Comparison of ENCODE assay signal across 11 cellular contexts in genomic region chr5:74630387-74631087, GRCh38. TPM values are rescaled to one million over a fixed set of nuclear protein-coding genes. Genes with fewer than 3 reads are reported as not detected.
DNase-seq lines count a peak whose midpoint lies in the region; ATAC-seq and TF ChIP-seq lines count a peak whose summit lies in the region.
"Had no signal": no experiment of that assay in that cellular context is flagged by ENCODE, and none has a peak within 500 bp of the region (broad histone marks: within the 10 kb centered on the region; RNA-seq: fewer than 3 reads in every experiment).

No MANE protein-coding gene starts in this region.

- TF ChIP-seq POLR2A in HCT116 (IDR thresholded peaks at IDR 0.05; ENCODE audit: borderline replicate concordance, extremely low read depth, insufficient read depth, insufficient read length), result no peak

- no peaks in the 10 kb centered on the region for H4K20me1 ChIP-seq in HCT116 (ENCODE audit: insufficient read depth)

- no peak; the same call in 1 of the 2 replicates for TF ChIP-seq RAD21 in HCT116 (IDR thresholded peaks at IDR 0.05; ENCODE audit: low read depth)

- 88 to 91% methylated on average over 4 to 6 of the region's 7 CpGs for WGBS in mesodermal cell (ENCODE audit: insufficient coverage in 2 of 2), 2 experiments

- H3K27me3 ChIP-seq in HCT116 (ENCODE audit: insufficient read depth, low read length), result no peaks in the 10 kb centered on the region
- no peaks in the 10 kb centered on the region for H3K27me3 ChIP-seq in brain microvascular endothelial cell (replicated peaks)

- H3K27ac ChIP-seq in HCT116 (ENCODE audit: low read depth, low read length) (peak overlapping the region; percentile 86), brain microvascular endothelial cell (peak overlapping the region; percentile 95), mesodermal cell (ENCODE audit: low read depth, low read length, severe bottlenecking) (peak overlapping the region; percentile 6)

- no peak overlapping the region for H2AFZ ChIP-seq in HCT116 (ENCODE audit: low read depth, low read length, poor library complexity, severe bottlenecking)

- peak; percentile 75 for DNase-seq in AG10803 (ENCODE audit: low read depth)
- DNase-seq in HCT116 (ENCODE audit: low read depth, low spot score), result no peak
- peak; percentile 92 for DNase-seq in brain microvascular endothelial cell
- DNase-seq in KG1 (lab: John Stamatoyannopoulos, UW), result no peak
- DNase-seq in NOMO-1 treated with dmso at 0.1 percent for 144 hours (lab: John Stamatoyannopoulos, UW; ENCODE audit: unreplicated experiment), result no peak
- DNase-seq: hypothalamus; NCI-H526 treated with DMSO at 0.1 percent for 48 hours; stimulated activated CD4-positive, alpha-beta T cell treated with anti-CD3 and anti-CD28 coated beads, Interleukin-2, amount 100 ng/mL, for 24 hours had no signal

- peak overlapping the region; percentile 63 for H3K4me2 ChIP-seq in HCT116 (ENCODE audit: low read length)

- H3K9me3 ChIP-seq in HCT116 (ENCODE audit: control insufficient read depth in 1 of 2, insufficient read depth in 1 of 2, low read depth in 1 of 2, low read length in 2 of 2) (no peaks in the 10 kb centered on the region), mesodermal cell (ENCODE audit: control insufficient read depth, low read length) (no peaks in the 10 kb centered on the region)

- no TSS peak for BruUV-seq in HCT116 (replicated peaks; lab: Mats Ljungman, UMichigan)

- H3K9ac ChIP-seq in HCT116 (ENCODE audit: low read length), result no peak overlapping the region

- ATAC-seq in HCT116 (no peak), HG02973 (IDR thresholded peaks at IDR 0.05; ENCODE audit: unreplicated experiment) (no peak), HG03432 (IDR thresholded peaks at IDR 0.05; ENCODE audit: unreplicated experiment) (no peak)

- no peaks in the 10 kb centered on the region for H3K9me2 ChIP-seq in HCT116 (ENCODE audit: insufficient read depth)

- H3K79me2 ChIP-seq in HCT116 (ENCODE audit: insufficient read depth, low read length), result peaks cover 8% of the 10 kb centered on the region; the same call in 1 of the 2 replicates

- TF ChIP-seq CTCF in AG10803 (conservative IDR thresholded peaks at IDR 0.05; ENCODE audit: low read length) (no peak), HCT116 (IDR thresholded peaks at IDR 0.05 in 2 of 3, conservative IDR thresholded peaks at IDR 0.05 in 1 of 3; ENCODE audit: borderline replicate concordance in 1 of 3, insufficient read depth in 1 of 3, low read depth in 2 of 3, low read length in 2 of 3) (no peak), brain microvascular endothelial cell (IDR thresholded peaks at IDR 0.05; ENCODE audit: low read depth, low read length, missing control alignments) (no peak)

- RAD21 ChIA-PET in HCT116 (lab: Charles Lee; ENCODE audit: low non-redundant PET in 1 of 2, low total read pairs in 2 of 2, uncharacterized antibody in 2 of 2, unreplicated experiment in 2 of 2), result interaction anchor here in 1 of 2 experiments (1.5 kb wide), 1 partner anchor 17 kb away, joined by 3 read pairs; no protein-coding TSS in a partner anchor

- in situ Hi-C loops in brain microvascular endothelial cell (cut with HindIII; ENCODE audit: low pct_ligation_motif_present, low sequenced_read_pairs), result no loop called here

- H3K4me3 ChIP-seq in AG10803 (ENCODE audit: low read length) (no peak overlapping the region), HCT116 (replicated peaks in 1 of 2; ENCODE audit: low read depth in 1 of 2, low read length in 2 of 2) (peak overlapping the region in 1 of 2 experiments; percentile 17; a peak in 1 of 4 replicates), brain microvascular endothelial cell (ENCODE audit: low read depth, low read length) (no peak overlapping the region), mesodermal cell (ENCODE audit: extremely low read depth, insufficient read depth, low read length, poor library complexity, severe bottlenecking) (no peak overlapping the region)

- intact Hi-C loops in HCT116 (cut with micrococcal nuclease), result loop anchor here (5.0 kb wide), 1 partner anchor 303 kb away; no protein-coding TSS in a partner anchor

- POLR2A ChIA-PET in HCT116 (lab: Charles Lee), result no interaction called here

- CTCF ChIA-PET in HCT116 (lab: Charles Lee), result no interaction called here

- H3K36me3 ChIP-seq in HCT116 (ENCODE audit: control insufficient read depth in 1 of 2, insufficient read depth in 2 of 2, low read length in 2 of 2) (peaks cover 18 to 21% of the 10 kb centered on the region in 2 experiments), brain microvascular endothelial cell (replicated peaks) (peaks cover 71% of the 10 kb centered on the region), mesodermal cell (ENCODE audit: control insufficient read depth, insufficient read depth, low read length) (peaks cover 81% of the 10 kb centered on the region)

- H3K4me1 ChIP-seq in HCT116 (ENCODE audit: control insufficient read depth in 1 of 2, insufficient read depth in 2 of 2, low read length in 2 of 2) (peaks cover 65 to 71% of the 10 kb centered on the region in 2 experiments), mesodermal cell (ENCODE audit: control insufficient read depth, insufficient read depth, low read length, poor library complexity, severe bottlenecking) (peaks cover 38% of the 10 kb centered on the region)

TF ChIP-seq in HCT116, 20 proteins besides CTCF, POLR2A, EP300 and RAD21:
- peak; percentile 42 for TF ChIP-seq CEBPB (IDR thresholded peaks at IDR 0.05; ENCODE audit: low read depth)
- peak; percentile 41; the same call in 1 of the 2 replicates for TF ChIP-seq FOSL1 (IDR thresholded peaks at IDR 0.05; ENCODE audit: low read depth)
- TF ChIP-seq ELF1 (IDR thresholded peaks at IDR 0.05; ENCODE audit: borderline replicate concordance, low read depth), result no peak
- no peak for TF ChIP-seq REST (IDR thresholded peaks at IDR 0.05; ENCODE audit: low read depth)
- no peak for TF ChIP-seq CBX3 (IDR thresholded peaks at IDR 0.05; ENCODE audit: low read depth)
- TF ChIP-seq SP1 (IDR thresholded peaks at IDR 0.05; ENCODE audit: low read depth), result no peak; the same call in 1 of the 2 replicates
- TF ChIP-seq MAX (IDR thresholded peaks at IDR 0.05), result no peak
- TF ChIP-seq TCF7L2 (IDR thresholded peaks at IDR 0.05; ENCODE audit: borderline replicate concordance, extremely low read depth, insufficient read depth, insufficient read length), result no peak
- no peak for TF ChIP-seq YY1 (IDR thresholded peaks at IDR 0.05; ENCODE audit: extremely low read depth, insufficient replicate concordance, low read depth, low read length)

RNA-seq across cellular contexts. Expression of gene ENC1, which starts 10.0 kb away (rescaled TPM):
- 30.0 TPM for total RNA-seq in HCT116 (2021; ENCODE audit: unreplicated experiment)
- 6.9 and 10.2 TPM in 2 replicates for polyA plus RNA-seq in HCT116 (2012)
- polyA plus RNA-seq in mesodermal cell (2013, experiment 1 of 2), result 138 TPM
- 107 TPM for polyA plus RNA-seq in mesodermal cell (2013, experiment 2 of 2)

RNA-seq across cellular contexts. Expression of gene HEXB, which starts 54.5 kb away (rescaled TPM):
- total RNA-seq in HCT116 (2021; ENCODE audit: unreplicated experiment), result 123 TPM
- polyA plus RNA-seq in HCT116 (2012), result 99.7 and 132 TPM in 2 replicates
- polyA plus RNA-seq in mesodermal cell (2013, experiment 1 of 2), result 106 TPM
- 108 TPM for polyA plus RNA-seq in mesodermal cell (2013, experiment 2 of 2)

Comparison
In these comparisons a context has a peak if more than half of its experiments do, and no peak if none do; other contexts are left out.
1. DNase-seq: peak in AG10803 (single experiment) and brain microvascular endothelial cell (single experiment); none in HCT116 (single experiment), KG1 (single experiment) and NOMO-1 treated with dmso at 0.1 percent for 144 hours (single experiment).
2. H3K27ac ChIP-seq: peak in every context shown above with its lines; median percentile 95 in brain microvascular endothelial cell; 86 in HCT116; 6 in mesodermal cell.